35 cellular contexts compared by ENCODE assay signal in genomic region chrX:153306527-153307115, GRCh38. TPM values are rescaled to one million over a fixed set of nuclear protein-coding genes. Genes with fewer than 3 reads are reported as not detected.
"Had no signal": no experiment of that assay in that cellular context is flagged by ENCODE, and none has a peak within 500 bp of the region (broad histone marks: within the 10 kb centered on the region; RNA-seq: fewer than 3 reads in every experiment).

No MANE protein-coding gene starts in this region.

- H3K4me1 ChIP-seq: colonic mucosa, esophagus muscularis mucosa, foreskin keratinocyte, gastroesophageal sphincter, heart left ventricle, left ventricle myocardium inferior, lower lobe of right lung, pancreas, suprapubic skin, transverse colon, upper lobe of right lung, uterus had no signal

- H3K9me3 Mint-ChIP-seq: naive thymus-derived CD8-positive, alpha-beta T cell; stimulated activated naive CD8-positive, alpha-beta T cell treated with anti-CD3 and anti-CD28 coated beads, Interleukin-15, amount 100 ng/mL, for 72 hours had no signal

- H3K36me3 Mint-ChIP-seq: naive thymus-derived CD8-positive, alpha-beta T cell had no signal

- H3K27ac Mint-ChIP-seq: naive thymus-derived CD8-positive, alpha-beta T cell; progenitor cell of endocrine pancreas had no signal

- H3K4me3 ChIP-seq: colonic mucosa, esophagus muscularis mucosa, gastroesophageal sphincter, heart left ventricle, hepatocyte, left ventricle myocardium inferior, lower lobe of right lung, pancreas, smooth muscle cell, suprapubic skin, transverse colon, upper lobe of right lung, uterus had no signal

- H3K36me3 ChIP-seq: colonic mucosa, esophagus muscularis mucosa, gastroesophageal sphincter, heart left ventricle, left ventricle myocardium inferior, lower lobe of right lung, pancreas, suprapubic skin, transverse colon, upper lobe of right lung, uterus had no signal

- H3K27ac ChIP-seq: colonic mucosa, esophagus muscularis mucosa, foreskin keratinocyte, gastroesophageal sphincter, heart left ventricle, hepatocyte, left ventricle myocardium inferior, lower lobe of right lung, pancreas, suprapubic skin, transverse colon, upper lobe of right lung, uterus had no signal

- ATAC-seq: foreskin keratinocyte; gastroesophageal sphincter; heart left ventricle; left colon; lower lobe of right lung; naive thymus-derived CD8-positive, alpha-beta T cell; pancreas; sciatic nerve; stimulated activated naive CD8-positive, alpha-beta T cell treated with anti-CD3 and anti-CD28 coated beads, Interleukin-15, amount 100 ng/mL, for 72 hours; upper lobe of right lung had no signal

- H3K4me1 Mint-ChIP-seq: neural crest cell had no signal

- H3K9me3 ChIP-seq: colonic mucosa, esophagus muscularis mucosa, gastroesophageal sphincter, heart left ventricle, left ventricle myocardium inferior, lower lobe of right lung, pancreas, suprapubic skin, transverse colon, upper lobe of right lung, uterus had no signal

- DNase-seq: colonic mucosa; dermis blood vessel endothelial cell; effector memory CD4-positive, alpha-beta T cell; foreskin keratinocyte; heart left ventricle; kidney glomerular epithelial cell; left colon; left ventricle myocardium inferior; lower lobe of right lung; naive thymus-derived CD8-positive, alpha-beta T cell; stimulated activated CD4-positive, alpha-beta T cell treated with anti-CD3 and anti-CD28 coated beads, Interleukin-12 subunit alpha, Interleukin-12 subunit beta, amount 100 ng/mL, for 4 hours; stimulated activated CD4-positive, alpha-beta T cell treated with anti-CD3 and anti-CD28 coated beads, Interleukin-1b, Interleukin-23, amount 100 ng/mL, for 48 hours; stimulated activated CD4-positive, alpha-beta T cell treated with anti-CD3 and anti-CD28 coated beads, Interleukin-4, amount 100 ng/mL, for 1 hour; stimulated activated CD8-positive, alpha-beta memory T cell treated with anti-CD3 and anti-CD28 coated beads, Interleukin-4, amount 100 ng/mL, for 48 hours; stimulated activated naive CD4-positive, alpha-beta T cell; stimulated activated naive CD8-positive, alpha-beta T cell treated with anti-CD3 and anti-CD28 coated beads, Interleukin-15, amount 100 ng/mL, for 72 hours; transverse colon; upper lobe of right lung; uterus had no signal

- FAIRE-seq: endothelial cell of umbilical vein, islet of Langerhans, pancreas had no signal

- H3K4me3 Mint-ChIP-seq: neural crest cell; stimulated activated naive CD8-positive, alpha-beta T cell treated with anti-CD3 and anti-CD28 coated beads, Interleukin-15, amount 100 ng/mL, for 72 hours had no signal

RNA-seq across cellular contexts. Expression of gene PNMA6F, which starts 14.9 kb away (rescaled TPM):
- total RNA-seq: chondrocyte; colonic mucosa; dermis blood vessel endothelial cell; endothelial cell of umbilical vein; epithelial cell of proximal tubule; esophagus muscularis mucosa; fibroblast of lung; foreskin keratinocyte; gastroesophageal sphincter; heart left ventricle; hepatocyte; left colon; left ventricle myocardium inferior; lower lobe of right lung; mesenteric fat pad; myocyte; naive thymus-derived CD8-positive, alpha-beta T cell; neural crest cell; pancreas; progenitor cell of endocrine pancreas; sciatic nerve; smooth muscle cell; suprapubic skin; transverse colon; upper lobe of right lung; uterus had no signal
- polyA plus RNA-seq: endothelial cell of umbilical vein; fibroblast of lung; foreskin keratinocyte; heart left ventricle; hepatocyte; naive thymus-derived CD8-positive, alpha-beta T cell; smooth muscle cell had no signal
